Comparison of ENCODE assay signal across 1 cellular context in the genomic region with DNA sequence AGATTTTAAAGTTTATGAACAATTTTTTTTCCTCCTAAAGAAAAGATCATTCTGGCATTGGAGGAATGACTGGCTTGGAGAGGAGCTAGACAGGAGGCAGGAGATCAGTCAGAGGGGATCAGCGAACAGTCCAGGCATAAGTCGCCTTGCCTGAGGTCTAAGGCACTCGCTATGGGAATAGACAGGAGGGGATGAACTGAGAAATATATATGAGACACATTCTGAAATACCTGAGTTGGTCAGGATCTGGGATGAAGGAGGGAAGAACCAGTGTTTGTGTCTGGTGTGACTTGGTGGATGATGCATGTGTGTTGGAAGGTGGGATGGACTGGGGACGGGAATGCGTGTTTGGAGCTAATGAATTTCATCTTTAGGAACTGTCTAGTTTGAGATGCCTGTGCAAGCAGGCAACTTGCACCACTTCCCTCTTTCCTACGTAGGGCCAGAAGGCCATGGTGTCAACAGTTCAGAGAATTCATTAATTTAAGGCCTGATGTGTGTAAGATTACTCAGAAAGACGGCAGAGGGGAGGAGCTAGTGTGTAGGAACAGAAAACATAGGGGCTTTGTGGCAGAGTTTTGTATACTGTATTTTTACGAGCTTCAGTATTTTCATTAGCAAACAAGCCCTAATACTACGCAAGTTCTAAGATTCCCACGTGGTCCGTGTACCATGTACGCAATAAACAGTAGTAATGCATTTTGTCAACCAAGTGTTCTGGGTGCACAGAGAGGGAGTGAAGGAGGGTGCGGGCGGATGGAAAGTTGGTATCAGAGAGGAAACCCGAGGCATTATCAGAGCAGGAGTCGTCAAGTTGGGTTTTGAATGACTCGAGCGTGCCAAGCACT.
A peak's percentile ranks its signal among the peaks of the same experiment; 100 is the strongest.
TF ChIP-seq lines count a peak whose summit lies in the region.

No MANE protein-coding gene starts in this region.

TF ChIP-seq in GM12878, 131 proteins besides CTCF, POLR2A, EP300 and RAD21 (continued from another document):
- TF ChIP-seq, protein P1, sequence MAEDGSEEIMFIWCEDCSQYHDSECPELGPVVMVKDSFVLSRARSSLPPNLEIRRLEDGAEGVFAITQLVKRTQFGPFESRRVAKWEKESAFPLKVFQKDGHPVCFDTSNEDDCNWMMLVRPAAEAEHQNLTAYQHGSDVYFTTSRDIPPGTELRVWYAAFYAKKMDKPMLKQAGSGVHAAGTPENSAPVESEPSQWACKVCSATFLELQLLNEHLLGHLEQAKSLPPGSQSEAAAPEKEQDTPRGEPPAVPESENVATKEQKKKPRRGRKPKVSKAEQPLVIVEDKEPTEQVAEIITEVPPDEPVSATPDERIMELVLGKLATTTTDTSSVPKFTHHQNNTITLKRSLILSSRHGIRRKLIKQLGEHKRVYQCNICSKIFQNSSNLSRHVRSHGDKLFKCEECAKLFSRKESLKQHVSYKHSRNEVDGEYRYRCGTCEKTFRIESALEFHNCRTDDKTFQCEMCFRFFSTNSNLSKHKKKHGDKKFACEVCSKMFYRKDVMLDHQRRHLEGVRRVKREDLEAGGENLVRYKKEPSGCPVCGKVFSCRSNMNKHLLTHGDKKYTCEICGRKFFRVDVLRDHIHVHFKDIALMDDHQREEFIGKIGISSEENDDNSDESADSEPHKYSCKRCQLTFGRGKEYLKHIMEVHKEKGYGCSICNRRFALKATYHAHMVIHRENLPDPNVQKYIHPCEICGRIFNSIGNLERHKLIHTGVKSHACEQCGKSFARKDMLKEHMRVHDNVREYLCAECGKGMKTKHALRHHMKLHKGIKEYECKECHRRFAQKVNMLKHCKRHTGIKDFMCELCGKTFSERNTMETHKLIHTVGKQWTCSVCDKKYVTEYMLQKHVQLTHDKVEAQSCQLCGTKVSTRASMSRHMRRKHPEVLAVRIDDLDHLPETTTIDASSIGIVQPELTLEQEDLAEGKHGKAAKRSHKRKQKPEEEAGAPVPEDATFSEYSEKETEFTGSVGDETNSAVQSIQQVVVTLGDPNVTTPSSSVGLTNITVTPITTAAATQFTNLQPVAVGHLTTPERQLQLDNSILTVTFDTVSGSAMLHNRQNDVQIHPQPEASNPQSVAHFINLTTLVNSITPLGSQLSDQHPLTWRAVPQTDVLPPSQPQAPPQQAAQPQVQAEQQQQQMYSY (CRISPR knock-in tag; IDR thresholded peaks at IDR 0.05) = no peak
- no peak for TF ChIP-seq YY1 (IDR thresholded peaks at IDR 0.05; ENCODE audit: low read depth, low read length)
- TF ChIP-seq GABPA (IDR thresholded peaks at IDR 0.05; ENCODE audit: low read depth) = no peak
- TF ChIP-seq NR2F1 (conservative IDR thresholded peaks at IDR 0.05) = 0 out of 2 replicates have a peak, but pooled peaks have one; percentile 5
- peak; percentile 66; the same call in 1 of the 2 replicates for TF ChIP-seq SPI1 (IDR thresholded peaks at IDR 0.05; ENCODE audit: borderline replicate concordance, insufficient read depth, low read depth, low read length)
- peak; percentile 46; the same call in 1 of the 2 replicates for TF ChIP-seq SIN3A (IDR thresholded peaks at IDR 0.05; ENCODE audit: low read depth, low read length)
- no peak for TF ChIP-seq TCF7 (IDR thresholded peaks at IDR 0.05; ENCODE audit: borderline replicate concordance)
